1 cellular context compared by ENCODE assay signal in genomic region chr7:83429493-83429892, GRCh38.
TF ChIP-seq lines count a peak whose summit lies in the region.

No MANE protein-coding gene starts in this region.

TF ChIP-seq in HepG2, 621 proteins besides CTCF, POLR2A, EP300 and RAD21 (continued from another document):
- TF ChIP-seq HBP1 (CRISPR knock-in tag; IDR thresholded peaks at IDR 0.05; ENCODE audit: low read depth): no peak
